In the genomic region with DNA sequence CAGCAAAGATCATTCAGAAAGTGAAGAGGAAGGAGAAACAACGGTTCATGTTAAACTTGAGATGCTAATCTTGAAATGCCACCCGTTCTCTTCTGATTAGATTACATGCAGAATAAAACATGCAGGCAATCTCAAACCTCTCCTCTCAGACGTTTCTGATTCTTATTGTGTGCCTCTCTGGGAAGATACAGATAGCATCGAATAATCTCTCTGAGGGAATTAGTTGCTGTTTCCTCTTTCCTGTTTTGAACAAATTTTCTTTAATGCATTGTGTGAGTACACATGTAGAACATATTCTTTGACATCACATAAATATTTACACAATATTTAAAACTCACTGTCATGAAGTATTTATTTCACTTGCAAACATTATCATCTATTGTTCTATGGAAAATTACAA, we compare ENCODE assay signal across 17 cellular contexts.
DNase-seq lines count a peak whose midpoint lies in the region; ATAC-seq and TF ChIP-seq lines count a peak whose summit lies in the region.
"Had no signal": no experiment of that assay in that cellular context is flagged by ENCODE, and none has a peak within 500 bp of the region (broad histone marks: within the 10 kb centered on the region; RNA-seq: fewer than 3 reads in every experiment).

No MANE protein-coding gene starts in this region.

- H3K4me3 Mint-ChIP-seq in nephron: no peak overlapping the region
- no peak overlapping the region for H3K4me3 Mint-ChIP-seq in CD8-positive, alpha-beta T cell
- H3K4me3 Mint-ChIP-seq: activated CD4-positive, alpha-beta memory T cell treated with anti-CD3 and anti-CD28 coated beads, Interleukin-2, amount 10 ng/mL, durations not matched to agents 7 days and 5 days; CD14-positive monocyte had no signal

- H3K4me1 ChIP-seq in BLaER1: peaks cover 83% of the 10 kb centered on the region
- peaks cover 45% of the 10 kb centered on the region for H3K4me1 ChIP-seq in PC-3 (ENCODE audit: insufficient read depth, low read length)
- H3K4me1 ChIP-seq in CD8-positive, alpha-beta T cell (ENCODE audit: insufficient read depth, low read length): peaks cover 9% of the 10 kb centered on the region

- H3K36me3 Mint-ChIP-seq in nephron (ENCODE audit: low read depth): no peaks in the 10 kb centered on the region
- no peaks in the 10 kb centered on the region for H3K36me3 Mint-ChIP-seq in CD8-positive, alpha-beta T cell

- H3K9ac ChIP-seq in BLaER1 (peak overlapping the region; percentile 23; the same call in 1 of the 2 replicates), PC-3 (ENCODE audit: low read length) (no peak overlapping the region)

- POLR2A ChIA-PET in PC-3 (lab: Charles Lee; ENCODE audit: unreplicated experiment): interaction anchor here (0.8 kb wide), 1 partner anchor 18 kb away, joined by 3 read pairs; no protein-coding TSS in a partner anchor
- POLR2A ChIA-PET in CD8-positive, alpha-beta T cell (lab: Charles Lee): no interaction called here

- H3F3A ChIP-seq in PC-3 (ENCODE audit: low read length, unreplicated experiment): no peaks in the 10 kb centered on the region

- TF ChIP-seq CTCF in PC-3 (conservative IDR thresholded peaks at IDR 0.05; ENCODE audit: low read depth, low read length): no peak
- TF ChIP-seq CTCF in nephron (IDR thresholded peaks at IDR 0.05; ENCODE audit: unreplicated experiment in 3 of 3): no peak
- no peak for TF ChIP-seq CTCF in CD8-positive, alpha-beta T cell (IDR thresholded peaks at IDR 0.05)

- no TSS peak for BruUV-seq in PC-3 (replicated peaks; lab: Mats Ljungman, UMichigan)

- peaks cover 7% of the 10 kb centered on the region for H3K27me3 Mint-ChIP-seq in nephron (ENCODE audit: low read depth)
- H3K27me3 Mint-ChIP-seq in CD8-positive, alpha-beta T cell (ENCODE audit: low read depth): no peaks in the 10 kb centered on the region
- H3K27me3 Mint-ChIP-seq: activated CD4-positive, alpha-beta memory T cell treated with anti-CD3 and anti-CD28 coated beads, Interleukin-2, amount 10 ng/mL, durations not matched to agents 7 days and 5 days had no signal

- peaks cover 56% of the 10 kb centered on the region for H3K4me1 Mint-ChIP-seq in nephron
- peaks cover 15% of the 10 kb centered on the region for H3K4me1 Mint-ChIP-seq in CD8-positive, alpha-beta T cell (ENCODE audit: low read depth)

- H3K27ac ChIP-seq in BLaER1 (no peak overlapping the region), PC-3 (ENCODE audit: low read length) (no peak overlapping the region)
- no peak overlapping the region for H3K27ac ChIP-seq in CD8-positive, alpha-beta T cell (ENCODE audit: low read depth, low read length)

- H4K20me1 ChIP-seq in BLaER1 (peaks cover 100% of the 10 kb centered on the region), PC-3 (ENCODE audit: low read length) (no peaks in the 10 kb centered on the region)

- no peaks in the 10 kb centered on the region for H3K79me2 ChIP-seq in PC-3 (ENCODE audit: low read length)

- DNase-seq in PC-3 (no peak), dermis blood vessel endothelial cell (peak; percentile 54)
- no peak for DNase-seq in CD8-positive, alpha-beta T cell
- no peak for DNase-seq in stimulated activated CD4-positive, alpha-beta T cell treated with anti-CD3 and anti-CD28 coated beads, Interleukin-12 subunit alpha, Interleukin-12 subunit beta, amount 100 ng/mL, for 4 hours
- DNase-seq: activated CD4-positive, alpha-beta memory T cell treated with anti-CD3 and anti-CD28 coated beads, Interleukin-2, amount 10 ng/mL, durations not matched to agents 7 days and 5 days; activated effector memory CD4-positive, alpha-beta T cell treated with anti-CD3 and anti-CD28 coated beads, Interleukin-2, amount 50 U/mL, for 16 hours; activated T-cell treated with anti-CD3 and anti-CD28 coated beads for 4 hours; naive thymus-derived CD4-positive, alpha-beta T cell; NCI-H1048; NCI-H774; retina had no signal

- no peak overlapping the region for H2AFZ ChIP-seq in PC-3 (ENCODE audit: low read length)

- intact Hi-C loops in PC-3 (cut with micrococcal nuclease): loop anchor here (1.0 to 2.0 kb wide), 3 partner anchors 18 to 27 kb away; no protein-coding TSS in a partner anchor
- intact Hi-C loops in CD8-positive, alpha-beta T cell (cut with DNase I, micrococcal nuclease): no loop called here

- ATAC-seq in PC-3 (no peak), HG02763 (IDR thresholded peaks at IDR 0.05; ENCODE audit: unreplicated experiment) (no peak), GM18870 (IDR thresholded peaks at IDR 0.05; ENCODE audit: unreplicated experiment) (no peak)
- no peak for ATAC-seq in CD8-positive, alpha-beta T cell
- ATAC-seq: activated CD4-positive, CD25-positive, alpha-beta regulatory T cell treated with anti-CD3 and anti-CD28 coated beads, Interleukin-2, amount 50 U/mL, for 24 hours; naive thymus-derived CD4-positive, alpha-beta T cell had no signal

- H3K27me3 ChIP-seq in BLaER1 (no peaks in the 10 kb centered on the region), PC-3 (ENCODE audit: low read length) (no peaks in the 10 kb centered on the region)
- no peaks in the 10 kb centered on the region for H3K27me3 ChIP-seq in CD8-positive, alpha-beta T cell (ENCODE audit: insufficient read depth, low read length)

- CTCF ChIA-PET in PC-3 (lab: Charles Lee): no interaction called here
- CTCF ChIA-PET in CD8-positive, alpha-beta T cell (lab: Charles Lee): no interaction called here

- no peaks in the 10 kb centered on the region for H3K9me3 Mint-ChIP-seq in nephron
- no peaks in the 10 kb centered on the region for H3K9me3 Mint-ChIP-seq in CD8-positive, alpha-beta T cell
- H3K9me3 Mint-ChIP-seq: activated CD4-positive, alpha-beta memory T cell treated with anti-CD3 and anti-CD28 coated beads, Interleukin-2, amount 10 ng/mL, durations not matched to agents 7 days and 5 days; naive thymus-derived CD4-positive, alpha-beta T cell had no signal

- peak overlapping the region; percentile 69 for H3K4me2 ChIP-seq in BLaER1
- H3K4me2 ChIP-seq in PC-3 (ENCODE audit: low read length): peak overlapping the region; percentile 36

- peaks cover 25% of the 10 kb centered on the region; the same call in 1 of the 2 replicates for H3K36me3 ChIP-seq in BLaER1
- H3K36me3 ChIP-seq in PC-3 (ENCODE audit: low read depth, low read length): no peaks in the 10 kb centered on the region
- H3K36me3 ChIP-seq in CD8-positive, alpha-beta T cell (ENCODE audit: insufficient read depth, low read length): no peaks in the 10 kb centered on the region

- H3K27ac Mint-ChIP-seq in nephron: peak overlapping the region in 2 of 3 experiments; percentile 74 to 87
- H3K27ac Mint-ChIP-seq in CD8-positive, alpha-beta T cell: no peak overlapping the region
- H3K27ac Mint-ChIP-seq: activated CD4-positive, alpha-beta memory T cell treated with anti-CD3 and anti-CD28 coated beads, Interleukin-2, amount 10 ng/mL, durations not matched to agents 7 days and 5 days; naive thymus-derived CD4-positive, alpha-beta T cell had no signal

- H3K9me3 ChIP-seq in BLaER1 (no peaks in the 10 kb centered on the region), PC-3 (ENCODE audit: low read length) (no peaks in the 10 kb centered on the region)
- H3K9me3 ChIP-seq in CD8-positive, alpha-beta T cell (ENCODE audit: low read length): no peaks in the 10 kb centered on the region

- no peak overlapping the region for H3K4me3 ChIP-seq in BLaER1
- no peak overlapping the region for H3K4me3 ChIP-seq in PC-3 (ENCODE audit: low read length)
- H3K4me3 ChIP-seq in CD8-positive, alpha-beta T cell (ENCODE audit: low read depth, low read length): no peak overlapping the region

- H3K9me2 ChIP-seq in PC-3 (replicated peaks; ENCODE audit: low read length): no peaks in the 10 kb centered on the region
